ENCODE assay signal across 27 cellular contexts in genomic region chr3:195043612-195044144, GRCh38.
"Had no signal": no experiment of that assay in that cellular context is flagged by ENCODE, and none has a peak within 500 bp of the region (broad histone marks: within the 10 kb centered on the region; RNA-seq: fewer than 3 reads in every experiment).

No MANE protein-coding gene starts in this region.

- DNase-seq: activated CD4-positive, alpha-beta T cell treated with anti-CD3 and anti-CD28 coated beads for 36 hours; activated CD8-positive, alpha-beta memory T cell treated with anti-CD3 and anti-CD28 coated beads, Interleukin-2, amount 10 ng/mL, durations not matched to agents 7 days and 5 days; activated CD8-positive, alpha-beta T cell treated with anti-CD3 and anti-CD28 coated beads, Interleukin-2, amount 10 ng/mL, durations not matched to agents 7 days and 5 days; activated naive CD4-positive, alpha-beta T cell treated with anti-CD3 and anti-CD28 coated beads for 36 hours; activated naive CD8-positive, alpha-beta T cell treated with anti-CD3 and anti-CD28 coated beads for 36 hours; activated T-cell treated with anti-CD3 and anti-CD28 coated beads, Interleukin-2, amount 50 U/mL, for 72 hours; adrenal gland; aorta; caudate nucleus; foreskin fibroblast; hypothalamus; midbrain; naive thymus-derived CD4-positive, alpha-beta T cell; nucleus accumbens; stimulated activated CD4-positive, alpha-beta T cell treated with anti-CD3 and anti-CD28 coated beads, Interleukin-15, amount 100 ng/mL, for 24 hours; stimulated activated CD4-positive, alpha-beta T cell treated with anti-CD3 and anti-CD28 coated beads, Interleukin-2, amount 100 ng/mL, for 24 hours; stimulated activated naive CD4-positive, alpha-beta T cell treated with Interleukin-2 at 50 U/mL for 16 hours; T-helper 2 cell; testis; transverse colon had no signal

- H3K27me3 ChIP-seq: adrenal gland, pancreas, testis, transverse colon, vagina had no signal

- H3K4me3 ChIP-seq: adrenal gland, pancreas, prostate gland, smooth muscle cell, testis, transverse colon, vagina had no signal

- H3K36me3 Mint-ChIP-seq: activated CD8-positive, alpha-beta memory T cell treated with anti-CD3 and anti-CD28 coated beads, Interleukin-2, amount 10 ng/mL, durations not matched to agents 7 days and 5 days; activated naive CD8-positive, alpha-beta T cell treated with anti-CD3 and anti-CD28 coated beads for 36 hours; brain; naive thymus-derived CD4-positive, alpha-beta T cell; WTC11 had no signal

- ATAC-seq: activated CD4-positive, alpha-beta T cell treated with anti-CD3 and anti-CD28 coated beads for 36 hours; activated CD8-positive, alpha-beta memory T cell treated with anti-CD3 and anti-CD28 coated beads, Interleukin-2, amount 10 ng/mL, durations not matched to agents 7 days and 5 days; activated CD8-positive, alpha-beta T cell treated with anti-CD3 and anti-CD28 coated beads, Interleukin-2, amount 10 ng/mL, durations not matched to agents 7 days and 5 days; activated T-cell treated with anti-CD3 and anti-CD28 coated beads, Interleukin-2, amount 50 U/mL, for 72 hours; esophagus mucosa; naive thymus-derived CD4-positive, alpha-beta T cell; pancreas had no signal

- H3K27ac Mint-ChIP-seq: activated CD4-positive, alpha-beta T cell treated with anti-CD3 and anti-CD28 coated beads for 36 hours; activated CD8-positive, alpha-beta memory T cell treated with anti-CD3 and anti-CD28 coated beads, Interleukin-2, amount 10 ng/mL, durations not matched to agents 7 days and 5 days; activated CD8-positive, alpha-beta T cell treated with anti-CD3 and anti-CD28 coated beads, Interleukin-2, amount 10 ng/mL, durations not matched to agents 7 days and 5 days; activated naive CD4-positive, alpha-beta T cell treated with anti-CD3 and anti-CD28 coated beads for 36 hours; activated naive CD8-positive, alpha-beta T cell treated with anti-CD3 and anti-CD28 coated beads for 36 hours; activated T-cell treated with anti-CD3 and anti-CD28 coated beads, Interleukin-2, amount 50 U/mL, for 72 hours; naive thymus-derived CD4-positive, alpha-beta T cell; WTC11 had no signal

- H3K27ac ChIP-seq: adrenal gland, pancreas, prostate gland, testis, transverse colon, vagina had no signal

- H3K4me1 ChIP-seq: adrenal gland, pancreas, prostate gland, transverse colon, vagina had no signal

- H3K27me3 Mint-ChIP-seq: activated CD4-positive, alpha-beta T cell treated with anti-CD3 and anti-CD28 coated beads for 36 hours; activated naive CD8-positive, alpha-beta T cell treated with anti-CD3 and anti-CD28 coated beads for 36 hours had no signal

- H3K4me1 Mint-ChIP-seq: activated CD4-positive, alpha-beta T cell treated with anti-CD3 and anti-CD28 coated beads for 36 hours; activated CD8-positive, alpha-beta memory T cell treated with anti-CD3 and anti-CD28 coated beads, Interleukin-2, amount 10 ng/mL, durations not matched to agents 7 days and 5 days had no signal

- H3K36me3 ChIP-seq: adrenal gland, pancreas, prostate gland, transverse colon, vagina had no signal

- H3K9me3 Mint-ChIP-seq: activated naive CD4-positive, alpha-beta T cell treated with anti-CD3 and anti-CD28 coated beads for 36 hours; activated naive CD8-positive, alpha-beta T cell treated with anti-CD3 and anti-CD28 coated beads for 36 hours; activated T-cell treated with anti-CD3 and anti-CD28 coated beads, Interleukin-2, amount 50 U/mL, for 72 hours; brain; naive thymus-derived CD4-positive, alpha-beta T cell; WTC11 had no signal

- H3K9me3 ChIP-seq: adrenal gland, pancreas, prostate gland, testis, transverse colon, vagina had no signal

- H3K4me3 Mint-ChIP-seq: activated CD4-positive, alpha-beta T cell treated with anti-CD3 and anti-CD28 coated beads for 36 hours; activated CD8-positive, alpha-beta memory T cell treated with anti-CD3 and anti-CD28 coated beads, Interleukin-2, amount 10 ng/mL, durations not matched to agents 7 days and 5 days; activated CD8-positive, alpha-beta T cell treated with anti-CD3 and anti-CD28 coated beads, Interleukin-2, amount 10 ng/mL, durations not matched to agents 7 days and 5 days; activated naive CD4-positive, alpha-beta T cell treated with anti-CD3 and anti-CD28 coated beads for 36 hours; activated naive CD8-positive, alpha-beta T cell treated with anti-CD3 and anti-CD28 coated beads for 36 hours; activated T-cell treated with anti-CD3 and anti-CD28 coated beads, Interleukin-2, amount 50 U/mL, for 72 hours; brain; naive thymus-derived CD4-positive, alpha-beta T cell; WTC11 had no signal
